In genomic region chr1:74512516-74512915, GRCh38 we compare ENCODE assay signal across 16 cellular contexts. TPM values are rescaled to one million over a fixed set of nuclear protein-coding genes. Genes with fewer than 3 reads are reported as not detected.
DNase-seq lines count a peak whose midpoint lies in the region; ATAC-seq and TF ChIP-seq lines count a peak whose summit lies in the region.
"Had no signal": no experiment of that assay in that cellular context is flagged by ENCODE, and none has a peak within 500 bp of the region (broad histone marks: within the 10 kb centered on the region; RNA-seq: fewer than 3 reads in every experiment).

Gene LRRC53, minus strand, starts transcription at chr1:74512611. Its CDS starts 29,262 bp downstream, at chr1:74483349.

- H3K36me3 ChIP-seq in left lung = no peaks in the 10 kb centered on the region
- no peaks in the 10 kb centered on the region for H3K36me3 ChIP-seq in brain microvascular endothelial cell (replicated peaks)
- H3K36me3 ChIP-seq in Peyer's patch = no peaks in the 10 kb centered on the region
- H3K36me3 ChIP-seq: MG63, SJCRH30 had no signal

- TF ChIP-seq CTCF in dorsolateral prefrontal cortex (IDR thresholded peaks at IDR 0.05 in 54 of 56, conservative IDR thresholded peaks at IDR 0.05 in 2 of 56; ENCODE audit: low read depth in 1 of 56, partially characterized antibody in 56 of 56) = no peak
- TF ChIP-seq CTCF in left lung (IDR thresholded peaks at IDR 0.05) = no peak
- no peak for TF ChIP-seq CTCF in brain microvascular endothelial cell (IDR thresholded peaks at IDR 0.05; ENCODE audit: low read depth, low read length, missing control alignments)
- no peak for TF ChIP-seq CTCF in Peyer's patch (IDR thresholded peaks at IDR 0.05)

- no peak for ATAC-seq in left lung

- H3K4me1 ChIP-seq in left lung (no peaks in the 10 kb centered on the region), Peyer's patch (no peaks in the 10 kb centered on the region)
- H3K4me1 ChIP-seq: SJCRH30 had no signal

- H3K27me3 ChIP-seq in dorsolateral prefrontal cortex = no peaks in the 10 kb centered on the region
- no peaks in the 10 kb centered on the region for H3K27me3 ChIP-seq in left lung
- H3K27me3 ChIP-seq in brain microvascular endothelial cell (replicated peaks) = no peaks in the 10 kb centered on the region
- no peaks in the 10 kb centered on the region for H3K27me3 ChIP-seq in Peyer's patch
- H3K27me3 ChIP-seq: MG63, SJCRH30 had no signal

- intact Hi-C loops in dorsolateral prefrontal cortex (cut with DNase I) = loop anchor here in 1 of 2 donors (2.0 kb wide), 2 partner anchors 58 to 160 kb away; partner anchors contain the start of gene ERICH3
- intact Hi-C loops in left lung (cut with DNase I) = no loop called here

- H3K27ac ChIP-seq in dorsolateral prefrontal cortex (peak within 1 kb of the TSS in 55 of 59 donors; percentile 12 to 89 (median 67)), left lung (no peak within 1 kb of the TSS), brain microvascular endothelial cell (no peak within 1 kb of the TSS), Peyer's patch (no peak within 1 kb of the TSS)
- H3K27ac ChIP-seq: SJCRH30 had no signal

- in situ Hi-C loops in brain microvascular endothelial cell (cut with HindIII; ENCODE audit: low pct_ligation_motif_present, low sequenced_read_pairs) = no loop called here

- H3K9me3 ChIP-seq in left lung (no peaks in the 10 kb centered on the region), Peyer's patch (no peaks in the 10 kb centered on the region)
- H3K9me3 ChIP-seq: MG63, SJCRH30 had no signal

- TF ChIP-seq POLR2A in Peyer's patch (IDR thresholded peaks at IDR 0.05) = no peak

- H3K4me3 ChIP-seq in dorsolateral prefrontal cortex = no peak within 1 kb of the TSS
- H3K4me3 ChIP-seq in left lung = no peak within 1 kb of the TSS
- H3K4me3 ChIP-seq in brain microvascular endothelial cell (ENCODE audit: low read depth, low read length) = no peak within 1 kb of the TSS
- H3K4me3 ChIP-seq in Peyer's patch = no peak within 1 kb of the TSS
- H3K4me3 ChIP-seq: MG63, SJCRH30 had no signal

- peak; percentile 28 for DNase-seq in Ammon's horn (ENCODE audit: low spot score)
- DNase-seq in NCI-H69 (lab: John Stamatoyannopoulos, UW) = peak; percentile 39
- DNase-seq in dorsolateral prefrontal cortex = peak in 4 of 10 donors; percentile 24 to 54 (median 45)
- peak; percentile 55 for DNase-seq in middle frontal gyrus (ENCODE audit: extremely low spot score, low spot score)
- DNase-seq in left lung = no peak
- DNase-seq in brain microvascular endothelial cell = no peak
- DNase-seq in Peyer's patch = no peak
- DNase-seq: AML-193; CD4-positive, CD25-positive, alpha-beta regulatory T cell; KG1; MG63; NCI-H1092 treated with DMSO at 0.1 percent for 48 hours; NCI-H1694; NCI-H774; SJCRH30 had no signal

RNA-seq across cellular contexts. Expression of gene LRRC53, which starts in this region (rescaled TPM):
- total RNA-seq in dorsolateral prefrontal cortex (1 to 10 TPM in 65 of 120 experiments, under 1 TPM in 55; 0.14 to 2.8 (median 1.1) TPM), left lung (not detected), Peyer's patch (not detected)
- total RNA-seq: CD4-positive, CD25-positive, alpha-beta regulatory T cell; H4; SJCRH30 had no signal

Comparison
In these comparisons a context has a peak if more than half of its experiments do, and no peak if none do; other contexts are left out.
1. DNase-seq: peak in Ammon's horn (single experiment), NCI-H69 (single experiment) and middle frontal gyrus (single experiment); none in left lung (0 of 2), brain microvascular endothelial cell (single experiment) and Peyer's patch (0 of 3).
2. H3K27ac ChIP-seq: peak in dorsolateral prefrontal cortex (55 of 59); none in left lung (0 of 2), brain microvascular endothelial cell (single experiment) and Peyer's patch (0 of 4).